11 cellular contexts compared by ENCODE assay signal in genomic region chr7:158733220-158733519, GRCh38.
"Had no signal": no experiment of that assay in that cellular context is flagged by ENCODE, and none has a peak within 500 bp of the region (broad histone marks: within the 10 kb centered on the region; RNA-seq: fewer than 3 reads in every experiment).

No MANE protein-coding gene starts in this region.

- H3K4me3 ChIP-seq: neural progenitor cell, right lobe of liver had no signal

- DNase-seq: activated CD4-positive, alpha-beta T cell treated with anti-CD3 and anti-CD28 coated beads, Interleukin-2, amount 50 U/mL, for 48 hours; activated naive CD8-positive, alpha-beta T cell treated with anti-CD3 and anti-CD28 coated beads, Interleukin-2, amount 10 ng/mL, durations not matched to agents 7 days and 5 days; amygdala; dermis blood vessel endothelial cell; effector memory CD4-positive, alpha-beta T cell; left ventricle myocardium superior; right lobe of liver; stimulated activated CD8-positive, alpha-beta memory T cell treated with anti-CD3 and anti-CD28 coated beads, Interleukin-4, amount 100 ng/mL, for 48 hours; stimulated activated naive CD4-positive, alpha-beta T cell had no signal

- H3K4me1 ChIP-seq: neural progenitor cell, right lobe of liver had no signal

- H3K27me3 Mint-ChIP-seq: activated naive CD8-positive, alpha-beta T cell treated with anti-CD3 and anti-CD28 coated beads, Interleukin-2, amount 10 ng/mL, durations not matched to agents 7 days and 5 days; progenitor cell of endocrine pancreas had no signal

- H3K9me3 Mint-ChIP-seq: activated naive CD8-positive, alpha-beta T cell treated with anti-CD3 and anti-CD28 coated beads, Interleukin-2, amount 10 ng/mL, durations not matched to agents 7 days and 5 days; neural progenitor cell had no signal

- H3K27ac Mint-ChIP-seq: activated naive CD8-positive, alpha-beta T cell treated with anti-CD3 and anti-CD28 coated beads, Interleukin-2, amount 10 ng/mL, durations not matched to agents 7 days and 5 days; neural progenitor cell; progenitor cell of endocrine pancreas had no signal

- ATAC-seq: left ventricle myocardium superior, right lobe of liver had no signal

- H3K4me3 Mint-ChIP-seq: activated naive CD8-positive, alpha-beta T cell treated with anti-CD3 and anti-CD28 coated beads, Interleukin-2, amount 10 ng/mL, durations not matched to agents 7 days and 5 days; neural progenitor cell had no signal

- H3K27me3 ChIP-seq: neural progenitor cell, right lobe of liver had no signal

- H3K9me3 ChIP-seq: right lobe of liver had no signal

- H3K27ac ChIP-seq: neural progenitor cell, right lobe of liver had no signal
